In the genomic region with DNA sequence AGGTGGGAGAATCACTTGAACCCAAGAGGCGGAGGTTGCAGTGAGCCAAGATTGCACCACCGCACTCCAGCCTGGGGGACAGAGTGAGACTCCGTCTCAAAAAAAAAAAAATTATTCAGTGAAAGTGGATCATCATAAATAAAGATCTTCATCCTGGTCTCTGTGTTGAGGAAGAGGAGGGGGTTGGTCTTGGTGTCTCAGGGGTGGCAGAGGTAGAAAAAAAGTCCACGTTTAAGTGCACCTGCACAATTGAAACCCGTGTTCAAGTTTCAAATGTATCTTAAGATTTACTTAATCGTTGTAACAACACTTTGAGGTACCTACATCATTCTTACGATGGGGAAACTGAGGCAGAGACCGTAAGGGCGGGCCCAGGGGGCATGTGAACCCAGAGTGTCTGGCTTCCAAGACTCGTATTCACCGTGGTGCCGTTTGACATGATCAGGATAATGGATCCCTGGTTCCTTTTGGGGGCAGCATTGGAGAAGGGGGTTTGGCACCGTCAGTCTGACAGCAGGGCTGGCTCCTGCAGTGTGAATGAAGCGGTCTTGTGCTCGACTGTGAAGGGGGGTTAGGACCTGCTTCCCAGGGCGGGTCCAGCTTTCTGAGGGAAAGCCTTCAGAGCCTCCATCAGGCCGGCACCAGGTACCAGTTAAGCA, we compare ENCODE assay signal across 8 cellular contexts. TPM values are rescaled to one million over a fixed set of nuclear protein-coding genes. Genes with fewer than 3 reads are reported as not detected.
DNase-seq lines count a peak whose midpoint lies in the region; ATAC-seq and TF ChIP-seq lines count a peak whose summit lies in the region.

No MANE protein-coding gene starts in this region.

- H3K36me3 Mint-ChIP-seq in endodermal cell (ENCODE audit: low read depth), result peaks cover 6% of the 10 kb centered on the region

- no peaks in the 10 kb centered on the region for H3K9me3 Mint-ChIP-seq in endodermal cell

- H3K9ac ChIP-seq in NT2/D1 (ENCODE audit: insufficient read length, low read depth) (peak overlapping the region; percentile 86), endodermal cell (ENCODE audit: extremely low read depth, low read length, poor library complexity, severe bottlenecking) (peak overlapping the region; percentile 69)

- H3K4me3 ChIP-seq in A673 (ENCODE audit: low read depth, low read length, poor library complexity, severe bottlenecking) (peak overlapping the region; percentile 51), NT2/D1 (ENCODE audit: insufficient read length, low read depth) (peak overlapping the region; percentile 54), endodermal cell (ENCODE audit: low read length) (peak overlapping the region; percentile 79), neutrophil (ENCODE audit: low read depth in 1 of 2, low read length in 1 of 2) (peak overlapping the region; percentile 80 to 81)

- intact Hi-C loops in A673 (cut with micrococcal nuclease; ENCODE audit: unreplicated experiment), result no loop called here

- TSS peak; percentile 86 for BruUV-seq in A673 (replicated peaks; lab: Mats Ljungman, UMichigan)

- CTCF ChIA-PET in A673 (lab: Charles Lee), result interaction anchor here (0.9 to 2.9 kb wide), 7 partner anchors 9 to 62 kb away, joined by 3 to 45 read pairs (median 12); partner anchors contain the start of gene ID1

- no peak for TF ChIP-seq CTCF in A673 (conservative IDR thresholded peaks at IDR 0.05; ENCODE audit: low read depth, low read length)
- TF ChIP-seq CTCF in endodermal cell (conservative IDR thresholded peaks at IDR 0.05), result no peak
- TF ChIP-seq CTCF in neutrophil (IDR thresholded peaks at IDR 0.05), result no peak

- peaks cover 7% of the 10 kb centered on the region for H3K36me3 ChIP-seq in A673 (ENCODE audit: insufficient read depth, low read length, poor library complexity, severe bottlenecking)
- H3K36me3 ChIP-seq in NT2/D1 (ENCODE audit: insufficient read depth, insufficient read length, low read length), result peaks cover 41% of the 10 kb centered on the region
- peaks cover 18% of the 10 kb centered on the region for H3K36me3 ChIP-seq in endodermal cell (ENCODE audit: control insufficient read depth, insufficient read depth, low read length)
- peaks cover 41% of the 10 kb centered on the region for H3K36me3 ChIP-seq in neutrophil

- H3K4me3 Mint-ChIP-seq in endodermal cell, result peak overlapping the region; percentile 75

- no peaks in the 10 kb centered on the region for H3K9me3 ChIP-seq in A673 (ENCODE audit: low read depth, low read length, poor library complexity, severe bottlenecking)
- no peaks in the 10 kb centered on the region for H3K9me3 ChIP-seq in NT2/D1 (ENCODE audit: insufficient read depth, low read length)
- no peaks in the 10 kb centered on the region for H3K9me3 ChIP-seq in endodermal cell (ENCODE audit: control insufficient read depth, low read length)
- H3K9me3 ChIP-seq in neutrophil, result no peaks in the 10 kb centered on the region

- no peaks in the 10 kb centered on the region for H3K27me3 Mint-ChIP-seq in endodermal cell (ENCODE audit: insufficient read depth)

- peaks cover 58% of the 10 kb centered on the region for H3K4me1 Mint-ChIP-seq in endodermal cell

- DNase-seq in A673 (ENCODE audit: low spot score) (peak; percentile 69), NT2/D1 (ENCODE audit: low read depth, low spot score) (no peak), endodermal cell (no peak), HK-2 (ENCODE audit: unreplicated experiment) (no peak), HuH-7.5 (ENCODE audit: low spot score) (no peak), HuH-7 (ENCODE audit: low spot score) (no peak)

- WGBS in endodermal cell (ENCODE audit: insufficient coverage in 1 of 2, insufficient read length in 1 of 2), 2 experiments, result 44 to 56% methylated on average over 12 to 17 of the region's 17 CpGs

- ATAC-seq in GM19328 (IDR thresholded peaks at IDR 0.05; ENCODE audit: unreplicated experiment), result peak; percentile 3

- POLR2A ChIA-PET in A673 (lab: Charles Lee; ENCODE audit: low non-redundant PET), result no interaction called here

- H3K27ac ChIP-seq in A673 (ENCODE audit: low read depth, low read length, poor library complexity, severe bottlenecking) (peak overlapping the region; percentile 94), endodermal cell (ENCODE audit: low read depth, low read length) (peak overlapping the region; percentile 95), neutrophil (peak overlapping the region; percentile 89)

- H3K27me3 ChIP-seq in A673 (replicated peaks; ENCODE audit: insufficient read depth, low read depth, low read length, poor library complexity) (no peaks in the 10 kb centered on the region), NT2/D1 (ENCODE audit: insufficient read depth, insufficient read length) (no peaks in the 10 kb centered on the region), endodermal cell (ENCODE audit: control insufficient read depth, insufficient read depth, low read length, poor library complexity, severe bottlenecking) (no peaks in the 10 kb centered on the region), neutrophil (no peaks in the 10 kb centered on the region)

- H3K4me1 ChIP-seq in A673 (ENCODE audit: insufficient read depth, low read length, poor library complexity, severe bottlenecking) (peaks cover 20% of the 10 kb centered on the region), NT2/D1 (ENCODE audit: insufficient read depth, insufficient read length) (peaks cover 8% of the 10 kb centered on the region), endodermal cell (ENCODE audit: control insufficient read depth, insufficient read depth, low read length) (no peaks in the 10 kb centered on the region), neutrophil (ENCODE audit: control insufficient read depth in 1 of 2, insufficient read depth in 1 of 2, low read depth in 1 of 2, low read length in 1 of 2) (peaks cover 18 to 20% of the 10 kb centered on the region in 2 experiments)

- peak overlapping the region; percentile 99 for H3K27ac Mint-ChIP-seq in endodermal cell

RNA-seq across cellular contexts. Expression of gene ID1, which starts 32.9 kb away (rescaled TPM):
- total RNA-seq in A673 (2021) (24.6 and 39.3 TPM in 2 replicates), endodermal cell (100 to 1,000 TPM; 380 to 447 TPM)
- polyA plus RNA-seq in endodermal cell (2013, experiment 1 of 2), result 223 TPM
- polyA plus RNA-seq in endodermal cell (2013, experiment 2 of 2), result 194 TPM

RNA-seq across cellular contexts. Expression of gene HM13, which starts 57.9 kb away (rescaled TPM):
- total RNA-seq in A673 (2021), result 182 and 196 TPM in 2 replicates
- 100 to 1,000 TPM; 120 to 206 TPM for total RNA-seq in endodermal cell
- polyA plus RNA-seq in endodermal cell (2013, experiment 1 of 2), result 85.1 TPM
- polyA plus RNA-seq in endodermal cell (2013, experiment 2 of 2), result 81.4 TPM
